ENCODE assay signal across 9 cellular contexts in genomic region chr2:14632133-14632936, GRCh38. TPM values are rescaled to one million over a fixed set of nuclear protein-coding genes. Genes with fewer than 3 reads are reported as not detected.
DNase-seq lines count a peak whose midpoint lies in the region; ATAC-seq, FAIRE-seq and TF ChIP-seq lines count a peak whose summit lies in the region.
"Had no signal": no experiment of that assay in that cellular context is flagged by ENCODE, and none has a peak within 500 bp of the region (broad histone marks: within the 10 kb centered on the region; RNA-seq: fewer than 3 reads in every experiment).

Gene LRATD1 (plus strand): TSS chr2:14632717. CDS start chr2:14633980, 1,263 bp downstream.

- no peaks in the 10 kb centered on the region for H3K36me3 ChIP-seq in thoracic aorta

- H3K27ac ChIP-seq in thoracic aorta: no peak within 1 kb of the TSS

- H3K4me1 ChIP-seq in thoracic aorta (ENCODE audit: control insufficient read depth in 1 of 2, low read depth in 2 of 2): peaks cover 0 to 27% of the 10 kb centered on the region in 2 donors

- H3K4me3 ChIP-seq in AG10803 (ENCODE audit: low read length) (peak within 1 kb of the TSS; percentile 73), epithelial cell of esophagus (ENCODE audit: low read length) (peak within 1 kb of the TSS; percentile 95), thoracic aorta (peak within 1 kb of the TSS; percentile 81)
- H3K4me3 ChIP-seq: GM12878 had no signal

- FAIRE-seq in HTR-8/SVneo (lab: Jason Lieb, UNC): no peak
- FAIRE-seq: GM12878 had no signal

- no peaks in the 10 kb centered on the region for H3K9me3 ChIP-seq in thoracic aorta

- no peak for TF ChIP-seq CTCF in AG10803 (conservative IDR thresholded peaks at IDR 0.05; ENCODE audit: low read length)
- no peak for TF ChIP-seq CTCF in epithelial cell of esophagus (IDR thresholded peaks at IDR 0.05; ENCODE audit: insufficient read depth, low read depth, low read length, missing control alignments)
- TF ChIP-seq CTCF in thoracic aorta (IDR thresholded peaks at IDR 0.05): no peak

- ATAC-seq in thoracic aorta (ENCODE audit: insufficient number of reproducible peaks, low FRiP score, low read depth) (no peak), HG03039 (IDR thresholded peaks at IDR 0.05; ENCODE audit: unreplicated experiment) (no peak), GM18867 (IDR thresholded peaks at IDR 0.05; ENCODE audit: unreplicated experiment) (no peak)
- ATAC-seq: GM12878 had no signal

- DNase-seq in AG10803 (ENCODE audit: low read depth): peak; percentile 79
- peak; percentile 21 for DNase-seq in HTR-8/SVneo (ENCODE audit: insufficient read length, low spot score)
- DNase-seq in RPMI8226: peak; percentile 64
- peak; percentile 95 for DNase-seq in epithelial cell of esophagus (ENCODE audit: low read depth)
- DNase-seq in medulla oblongata (ENCODE audit: extremely low spot score): peak; percentile 89
- peak; percentile 51 for DNase-seq in thoracic aorta (ENCODE audit: low spot score)

- no peaks in the 10 kb centered on the region for H3K27me3 ChIP-seq in thoracic aorta (replicated peaks; ENCODE audit: insufficient read depth)

RNA-seq across cellular contexts. Expression of gene LRATD1, which starts in this region (rescaled TPM):
- total RNA-seq in thoracic aorta: 1 to 10 TPM; 4.1 to 6.6 TPM
- total RNA-seq: GM12878 had no signal

Comparison
In these comparisons a context has a peak if more than half of its experiments do, and no peak if none do; other contexts are left out.
1. DNase-seq: peak in every context shown above with its lines; median percentile 95 in epithelial cell of esophagus; 89 in medulla oblongata; 79 in AG10803; 64 in RPMI8226; 51 in thoracic aorta; 21 in HTR-8/SVneo.